Comparison of ENCODE assay signal across 8 cellular contexts in genomic region chr2:127526142-127526939, GRCh38. TPM values are rescaled to one million over a fixed set of nuclear protein-coding genes. Genes with fewer than 3 reads are reported as not detected.
DNase-seq lines count a peak whose midpoint lies in the region; ATAC-seq and TF ChIP-seq lines count a peak whose summit lies in the region.

TSS of gene IWS1 (minus strand) at chr2:127526489. CDS start at chr2:127526208, 281 bp downstream.

- TF ChIP-seq CTCF in GM13977 (IDR thresholded peaks at IDR 0.05; ENCODE audit: extremely low read depth, insufficient read depth, missing control alignments) (no peak), upper lobe of right lung (IDR thresholded peaks at IDR 0.05) (peak; percentile 33)

- peaks cover 15% of the 10 kb centered on the region for H3K4me1 ChIP-seq in upper lobe of right lung

- no peaks in the 10 kb centered on the region for H3K27me3 ChIP-seq in upper lobe of right lung

- H3K36me3 Mint-ChIP-seq in T-helper 1 cell treated with Interleukin-12 subunit alpha and Interleukin-12 subunit beta and Interleukin-4 antibody, amounts not matched to agents 30 μg/mL and 1 μg/mL, for 36 hours (ENCODE audit: low read depth): peaks cover 12% of the 10 kb centered on the region

- no peaks in the 10 kb centered on the region for H3K9me3 ChIP-seq in upper lobe of right lung

- H3K4me1 Mint-ChIP-seq in T-helper 1 cell treated with Interleukin-12 subunit alpha and Interleukin-12 subunit beta and Interleukin-4 antibody, amounts not matched to agents 30 μg/mL and 1 μg/mL, for 36 hours (ENCODE audit: low read depth): peaks cover 28% of the 10 kb centered on the region

- no peaks in the 10 kb centered on the region for H3K9me3 Mint-ChIP-seq in T-helper 1 cell treated with Interleukin-12 subunit alpha and Interleukin-12 subunit beta and Interleukin-4 antibody, amounts not matched to agents 30 μg/mL and 1 μg/mL, for 36 hours

- peak; percentile 94 for DNase-seq in GM13977 (ENCODE audit: low spot score)
- DNase-seq in NCI-H1694 (lab: John Stamatoyannopoulos, UW): peak; percentile 95
- peak; percentile 90 for DNase-seq in amniotic stem cell (lab: John Stamatoyannopoulos, UW)
- peak; percentile 97 for DNase-seq in left cardiac atrium
- DNase-seq in posterior vena cava (ENCODE audit: low spot score): peak; percentile 99
- peak; percentile 97 for DNase-seq in upper lobe of right lung

- intact Hi-C loops in left cardiac atrium (cut with DNase I): loop anchor here in 1 of 2 donors (5.0 kb wide), 1 partner anchor 176 kb away; the partner anchor contains the start of gene SFT2D3
- intact Hi-C loops in posterior vena cava (cut with DNase I): loop anchor here in 1 of 2 donors (5.0 kb wide), 1 partner anchor 116 kb away; no protein-coding TSS in a partner anchor
- intact Hi-C loops in upper lobe of right lung (cut with DNase I): no loop called here

- H3K4me3 ChIP-seq in upper lobe of right lung: peak within 1 kb of the TSS; percentile 96

- H3K4me3 Mint-ChIP-seq in T-helper 1 cell treated with Interleukin-12 subunit alpha and Interleukin-12 subunit beta and Interleukin-4 antibody, amounts not matched to agents 30 μg/mL and 1 μg/mL, for 36 hours: peak within 1 kb of the TSS; percentile 91

- peak within 1 kb of the TSS; percentile 97 for H3K27ac ChIP-seq in upper lobe of right lung

- H3K27me3 Mint-ChIP-seq in T-helper 1 cell treated with Interleukin-12 subunit alpha and Interleukin-12 subunit beta and Interleukin-4 antibody, amounts not matched to agents 30 μg/mL and 1 μg/mL, for 36 hours (ENCODE audit: low read depth): peaks cover 14% of the 10 kb centered on the region

- peaks cover 18% of the 10 kb centered on the region for H3K36me3 ChIP-seq in upper lobe of right lung

- in situ Hi-C loops in GM13977 (cut with MboI; ENCODE audit: low pct_unique_long_range_greater_than_20kb, low sequenced_read_pairs, unreplicated experiment): no loop called here

- ATAC-seq in HG02884 (IDR thresholded peaks at IDR 0.05; ENCODE audit: unreplicated experiment) (peak; percentile 85), left cardiac atrium (peak; percentile 97 to 98), upper lobe of right lung (peak; percentile 96)

- H3K27ac Mint-ChIP-seq in T-helper 1 cell treated with Interleukin-12 subunit alpha and Interleukin-12 subunit beta and Interleukin-4 antibody, amounts not matched to agents 30 μg/mL and 1 μg/mL, for 36 hours: peak within 1 kb of the TSS; percentile 96

RNA-seq across cellular contexts. Expression of gene IWS1, which starts in this region (rescaled TPM):
- 10 to 100 TPM; 41.9 to 49.7 TPM for total RNA-seq in left cardiac atrium
- 10 to 100 TPM; 31.0 to 35.4 TPM for total RNA-seq in posterior vena cava
- total RNA-seq in upper lobe of right lung: 39.3 TPM

Comparison
In these comparisons a context has a peak if more than half of its experiments do, and no peak if none do; other contexts are left out.
1. Peak in every context shown above with its lines: DNase-seq, ATAC-seq, H3K4me3 ChIP-seq and H3K27ac ChIP-seq.